ENCODE assay signal across 8 cellular contexts in the genomic region with DNA sequence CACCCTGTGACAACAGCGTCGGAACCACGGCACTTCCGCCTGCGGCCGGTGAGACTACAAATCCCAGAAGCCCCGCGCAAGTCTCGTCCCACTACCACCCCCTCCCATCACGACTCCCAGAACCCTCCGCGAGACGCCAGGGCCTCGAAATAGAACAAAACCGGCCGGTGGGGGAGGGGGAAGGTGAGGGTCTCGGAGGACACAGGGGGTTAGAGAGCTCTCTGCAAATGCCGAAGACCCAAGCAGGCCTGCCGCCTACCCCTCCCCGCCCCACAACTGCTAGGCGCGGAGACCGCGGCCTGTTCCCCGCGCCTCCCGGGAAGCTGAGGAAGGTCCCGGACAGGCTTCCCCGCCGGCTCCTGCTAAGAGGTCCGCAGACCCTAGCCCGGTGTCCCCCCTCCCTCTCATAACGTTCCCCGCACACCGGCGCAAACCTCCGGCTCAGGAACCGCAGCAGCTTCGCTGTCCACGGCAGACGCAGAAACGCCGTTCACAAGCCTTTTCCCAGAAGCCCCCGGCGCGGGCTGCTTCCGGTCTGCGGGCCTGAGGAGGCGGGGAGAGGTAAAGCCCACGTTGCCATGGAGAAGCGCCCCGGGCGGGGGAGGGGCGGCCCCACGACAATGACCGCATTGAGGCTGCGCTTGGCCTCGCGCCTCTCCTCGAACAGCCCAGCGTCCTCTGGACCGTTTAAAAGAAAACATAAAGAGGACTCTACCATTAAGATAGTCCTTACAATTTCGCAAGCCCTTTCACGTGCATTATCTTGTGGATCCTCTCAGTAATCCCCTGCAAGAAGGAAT. TPM values are rescaled to one million over a fixed set of nuclear protein-coding genes. Genes with fewer than 3 reads are reported as not detected.
DNase-seq lines count a peak whose midpoint lies in the region; ATAC-seq and TF ChIP-seq lines count a peak whose summit lies in the region.

Gene ZNF24, minus strand, starts transcription at position 485 of the 800 bp plus-strand sequence. CDS start 3,770 bp downstream, outside the sequence.

- H3K27me3 Mint-ChIP-seq in WTC11 (ENCODE audit: low read depth) (peaks cover 3% of the 10 kb centered on the region), immature natural killer cell (ENCODE audit: low read depth in 3 of 3) (peaks cover 10 to 16% (median 15%) of the 10 kb centered on the region in 3 donors)

- TF ChIP-seq CTCF in AG04450 (IDR thresholded peaks at IDR 0.05; ENCODE audit: low read depth, low read length): no peak
- no peak for TF ChIP-seq CTCF in WTC11 (IDR thresholded peaks at IDR 0.05)
- TF ChIP-seq CTCF in cardiac fibroblast (IDR thresholded peaks at IDR 0.05; ENCODE audit: low read depth, low read length): no peak

- peak; percentile 67 for DNase-seq in AG04450 (ENCODE audit: low read depth, low spot score)
- peak; percentile 69 for DNase-seq in NCI-H226
- peak; percentile 90 for DNase-seq in WTC11 (ENCODE audit: low spot score)
- DNase-seq in cardiac fibroblast (ENCODE audit: low read depth in 2 of 2): peak; percentile 94 to 96
- peak; percentile 93 to 94 (median 94) for DNase-seq in immature natural killer cell
- DNase-seq in smooth muscle cell of the brain vasculature (ENCODE audit: low read depth, low spot score): peak; percentile 77

- H3K9me3 ChIP-seq in AG04450 (ENCODE audit: control insufficient read depth, insufficient read depth, low read length): no peaks in the 10 kb centered on the region

- H3K9me3 Mint-ChIP-seq in WTC11 (no peaks in the 10 kb centered on the region), immature natural killer cell (no peaks in the 10 kb centered on the region)

- no peaks in the 10 kb centered on the region for H3K27me3 ChIP-seq in AG04450 (ENCODE audit: control insufficient read depth, insufficient read depth, low read length)

- peak; percentile 94 for ATAC-seq in GM18909 (IDR thresholded peaks at IDR 0.05; ENCODE audit: poor library complexity, unreplicated experiment)
- ATAC-seq in HG03175 (IDR thresholded peaks at IDR 0.05; ENCODE audit: unreplicated experiment): peak; percentile 90
- peak; percentile 89 for ATAC-seq in WTC11

- H3K27ac ChIP-seq in AG04450 (ENCODE audit: low read depth, low read length): peak within 1 kb of the TSS; percentile 94

- CTCF ChIA-PET in AG04450 (lab: Charles Lee) (interaction anchor here (0.7 to 3.9 kb wide), 3 partner anchors 10 to 247 kb away, joined by 3 to 33 read pairs (median 3); no protein-coding TSS in a partner anchor), WTC11 (lab: Charles Lee) (interaction anchor here (0.9 to 2.9 kb wide), 3 partner anchors 11 to 104 kb away, joined by 3 to 23 read pairs (median 3); partner anchors contain the start of gene ZNF397)

- H3K4me1 Mint-ChIP-seq in WTC11 (peaks cover 21% of the 10 kb centered on the region), immature natural killer cell (peaks cover 33 to 57% of the 10 kb centered on the region in 2 donors)

- POLR2A ChIA-PET in AG04450 (lab: Yijun Ruan, JAX) (interaction anchor here (0.6 to 1.7 kb wide), 5 partner anchors 9 to 537 kb away, joined by 3 to 7 read pairs (median 6); partner anchors contain the start of genes ZNF397 and ZSCAN30), WTC11 (lab: Charles Lee) (interaction anchor here (1.2 to 1.8 kb wide), 2 partner anchors 11 to 103 kb away, joined by 4 to 8 read pairs; partner anchors contain the start of gene ZNF397)

- H3K36me3 Mint-ChIP-seq in WTC11: peaks cover 14% of the 10 kb centered on the region
- peaks cover 0 to 14% (median 13%) of the 10 kb centered on the region in 3 donors for H3K36me3 Mint-ChIP-seq in immature natural killer cell

- H3K4me3 Mint-ChIP-seq in WTC11 (peak within 1 kb of the TSS; percentile 98), immature natural killer cell (peak within 1 kb of the TSS; percentile 96 to 100 (median 97))

- H3K27ac Mint-ChIP-seq in WTC11 (peak within 1 kb of the TSS; percentile 89), immature natural killer cell (peak within 1 kb of the TSS; percentile 91 to 100 (median 99))

- H3K4me3 ChIP-seq in AG04450 (ENCODE audit: low read depth, low read length) (peak within 1 kb of the TSS; percentile 91), cardiac fibroblast (replicated peaks in 1 of 2; ENCODE audit: low read depth in 2 of 2, low read length in 2 of 2) (peak within 1 kb of the TSS; percentile 89 to 99)

TF ChIP-seq in WTC11, 78 proteins besides CTCF, POLR2A, EP300 and RAD21 (continues in another document):
- TF ChIP-seq, protein P1, sequence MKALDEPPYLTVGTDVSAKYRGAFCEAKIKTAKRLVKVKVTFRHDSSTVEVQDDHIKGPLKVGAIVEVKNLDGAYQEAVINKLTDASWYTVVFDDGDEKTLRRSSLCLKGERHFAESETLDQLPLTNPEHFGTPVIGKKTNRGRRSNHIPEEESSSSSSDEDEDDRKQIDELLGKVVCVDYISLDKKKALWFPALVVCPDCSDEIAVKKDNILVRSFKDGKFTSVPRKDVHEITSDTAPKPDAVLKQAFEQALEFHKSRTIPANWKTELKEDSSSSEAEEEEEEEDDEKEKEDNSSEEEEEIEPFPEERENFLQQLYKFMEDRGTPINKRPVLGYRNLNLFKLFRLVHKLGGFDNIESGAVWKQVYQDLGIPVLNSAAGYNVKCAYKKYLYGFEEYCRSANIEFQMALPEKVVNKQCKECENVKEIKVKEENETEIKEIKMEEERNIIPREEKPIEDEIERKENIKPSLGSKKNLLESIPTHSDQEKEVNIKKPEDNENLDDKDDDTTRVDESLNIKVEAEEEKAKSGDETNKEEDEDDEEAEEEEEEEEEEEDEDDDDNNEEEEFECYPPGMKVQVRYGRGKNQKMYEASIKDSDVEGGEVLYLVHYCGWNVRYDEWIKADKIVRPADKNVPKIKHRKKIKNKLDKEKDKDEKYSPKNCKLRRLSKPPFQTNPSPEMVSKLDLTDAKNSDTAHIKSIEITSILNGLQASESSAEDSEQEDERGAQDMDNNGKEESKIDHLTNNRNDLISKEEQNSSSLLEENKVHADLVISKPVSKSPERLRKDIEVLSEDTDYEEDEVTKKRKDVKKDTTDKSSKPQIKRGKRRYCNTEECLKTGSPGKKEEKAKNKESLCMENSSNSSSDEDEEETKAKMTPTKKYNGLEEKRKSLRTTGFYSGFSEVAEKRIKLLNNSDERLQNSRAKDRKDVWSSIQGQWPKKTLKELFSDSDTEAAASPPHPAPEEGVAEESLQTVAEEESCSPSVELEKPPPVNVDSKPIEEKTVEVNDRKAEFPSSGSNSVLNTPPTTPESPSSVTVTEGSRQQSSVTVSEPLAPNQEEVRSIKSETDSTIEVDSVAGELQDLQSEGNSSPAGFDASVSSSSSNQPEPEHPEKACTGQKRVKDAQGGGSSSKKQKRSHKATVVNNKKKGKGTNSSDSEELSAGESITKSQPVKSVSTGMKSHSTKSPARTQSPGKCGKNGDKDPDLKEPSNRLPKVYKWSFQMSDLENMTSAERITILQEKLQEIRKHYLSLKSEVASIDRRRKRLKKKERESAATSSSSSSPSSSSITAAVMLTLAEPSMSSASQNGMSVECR (CRISPR knock-in tag; IDR thresholded peaks at IDR 0.05; ENCODE audit: borderline replicate concordance): peak; percentile 92; the same call in 1 of the 2 replicates
- TF ChIP-seq TEAD4 (CRISPR knock-in tag; IDR thresholded peaks at IDR 0.05) (peak; percentile 49; the same call in 1 of the 2 replicates), E2F1 (CRISPR knock-in tag; IDR thresholded peaks at IDR 0.05) (0 out of 2 replicates have a peak, but pooled peaks have one; percentile 46), GABPB1 (CRISPR knock-in tag; IDR thresholded peaks at IDR 0.05) (peak; percentile 52), TCF7 (CRISPR knock-in tag; IDR thresholded peaks at IDR 0.05; ENCODE audit: low read depth) (no peak), ZNF219 (CRISPR knock-in tag; IDR thresholded peaks at IDR 0.05; ENCODE audit: borderline replicate concordance) (no peak), FOXK1 (CRISPR knock-in tag; IDR thresholded peaks at IDR 0.05) (peak; percentile 55), NFATC4 (CRISPR knock-in tag; IDR thresholded peaks at IDR 0.05) (0 out of 2 replicates have a peak, but pooled peaks have one; percentile 48)
- TF ChIP-seq, protein P2, sequence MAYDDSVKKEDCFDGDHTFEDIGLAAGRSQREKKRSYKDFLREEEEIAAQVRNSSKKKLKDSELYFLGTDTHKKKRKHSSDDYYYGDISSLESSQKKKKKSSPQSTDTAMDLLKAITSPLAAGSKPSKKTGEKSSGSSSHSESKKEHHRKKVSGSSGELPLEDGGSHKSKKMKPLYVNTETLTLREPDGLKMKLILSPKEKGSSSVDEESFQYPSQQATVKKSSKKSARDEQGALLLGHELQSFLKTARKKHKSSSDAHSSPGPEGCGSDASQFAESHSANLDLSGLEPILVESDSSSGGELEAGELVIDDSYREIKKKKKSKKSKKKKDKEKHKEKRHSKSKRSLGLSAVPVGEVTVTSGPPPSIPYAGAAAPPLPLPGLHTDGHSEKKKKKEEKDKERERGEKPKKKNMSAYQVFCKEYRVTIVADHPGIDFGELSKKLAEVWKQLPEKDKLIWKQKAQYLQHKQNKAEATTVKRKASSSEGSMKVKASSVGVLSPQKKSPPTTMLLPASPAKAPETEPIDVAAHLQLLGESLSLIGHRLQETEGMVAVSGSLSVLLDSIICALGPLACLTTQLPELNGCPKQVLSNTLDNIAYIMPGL (CRISPR knock-in tag; IDR thresholded peaks at IDR 0.05): 0 out of 2 replicates have a peak, but pooled peaks have one; percentile 35

RNA-seq across cellular contexts. Expression of gene ZNF24, which starts in this region (rescaled TPM):
- 18.4 and 25.7 TPM in 2 replicates for polyA plus RNA-seq in AG04450 (2011; rRNA removed)
- polyA minus RNA-seq in AG04450 (2011; rRNA and poly(A)+ RNA removed): 29.0 and 34.7 TPM in 2 replicates
- 56.9 to 59.0 TPM (median 58.3 TPM) in 3 replicates for total RNA-seq in WTC11 (2021)
- 10 to 100 TPM; 46.4 to 83.3 (median 76.7) TPM for polyA plus RNA-seq in immature natural killer cell

Comparison
In these comparisons a context has a peak if more than half of its experiments do, and no peak if none do; other contexts are left out.
1. Peak in every context shown above with its lines: DNase-seq, ATAC-seq, H3K4me3 ChIP-seq and H3K27ac ChIP-seq.